ENCODE assay signal across 20 cellular contexts in the genomic region with DNA sequence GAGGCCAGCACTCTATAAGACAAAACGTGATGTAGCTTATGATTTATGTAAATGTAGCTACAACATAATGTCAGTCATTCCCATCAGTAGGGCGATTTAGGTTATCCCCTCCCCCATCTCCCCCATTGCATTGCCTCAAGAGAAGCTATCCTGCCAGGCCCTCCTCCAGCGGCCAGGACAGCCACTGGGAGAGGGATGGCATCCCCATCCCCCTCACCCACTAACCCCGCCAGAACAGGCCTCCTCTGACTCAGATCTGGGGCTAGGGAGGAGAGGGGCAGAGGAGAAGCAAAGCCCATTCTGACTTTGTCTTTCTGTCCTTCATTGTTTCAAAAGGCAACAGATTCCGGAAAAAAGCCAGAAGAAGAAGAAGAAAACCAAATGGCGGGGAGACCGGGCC. TPM values are rescaled to one million over a fixed set of nuclear protein-coding genes. Genes with fewer than 3 reads are reported as not detected.
"Had no signal": no experiment of that assay in that cellular context is flagged by ENCODE, and none has a peak within 500 bp of the region (broad histone marks: within the 10 kb centered on the region; RNA-seq: fewer than 3 reads in every experiment).

No MANE protein-coding gene starts in this region.

- H3K27ac Mint-ChIP-seq: memory B cell; naive thymus-derived CD4-positive, alpha-beta T cell; nephron progenitor cell; stimulated activated naive B cell treated with anti-CD40 and anti-IgM and Interleukin-4, amounts not matched to agents 10 μg/mL and 1 μg/mL and 100 μg/mL, for 72 hours had no signal

- H2AFZ ChIP-seq: hepatocyte had no signal

- H3K9me3 ChIP-seq: lower lobe of right lung, neutrophil had no signal

- H3K4me2 ChIP-seq: hepatocyte had no signal

- H3K27ac ChIP-seq: hepatocyte, lower lobe of right lung, neutrophil, skin epidermis had no signal

- DNase-seq: cortex of kidney; dorsolateral prefrontal cortex; effector CD8-positive, alpha-beta T cell; foreskin melanocyte; islet precursor cell; lower lobe of right lung; naive thymus-derived CD4-positive, alpha-beta T cell; nephron progenitor cell; posterior cingulate gyrus; stimulated activated CD4-positive, alpha-beta T cell treated with anti-CD3 and anti-CD28 coated beads, Interleukin-2, amount 100 ng/mL, for 24 hours; stimulated activated CD4-positive, alpha-beta T cell treated with anti-CD3 and anti-CD28 coated beads, Interleukin-4, amount 100 ng/mL, for 4 hours; stimulated activated naive B cell treated with anti-CD40 and anti-IgM and Interleukin-4, amounts not matched to agents 10 μg/mL and 1 μg/mL and 100 μg/mL, for 72 hours; trophoblast cell had no signal

- H3K36me3 Mint-ChIP-seq: memory B cell; naive thymus-derived CD4-positive, alpha-beta T cell; stimulated activated naive B cell treated with anti-CD40 and anti-IgM and Interleukin-4, amounts not matched to agents 10 μg/mL and 1 μg/mL and 100 μg/mL, for 72 hours had no signal

- H3K36me3 ChIP-seq: neutrophil had no signal

- ATAC-seq: left lobe of liver; lower lobe of right lung; naive thymus-derived CD4-positive, alpha-beta T cell; sciatic nerve; stimulated activated naive B cell treated with anti-CD40 and anti-IgM and Interleukin-4, amounts not matched to agents 10 μg/mL and 1 μg/mL and 100 μg/mL, for 72 hours had no signal

- H3K9me3 Mint-ChIP-seq: memory B cell; naive thymus-derived CD4-positive, alpha-beta T cell; nephron progenitor cell; stimulated activated naive B cell treated with anti-CD40 and anti-IgM and Interleukin-4, amounts not matched to agents 10 μg/mL and 1 μg/mL and 100 μg/mL, for 72 hours had no signal

- H3K27me3 ChIP-seq: dorsolateral prefrontal cortex, hepatocyte had no signal

- H3K4me3 Mint-ChIP-seq: memory B cell; naive thymus-derived CD4-positive, alpha-beta T cell; nephron progenitor cell; stimulated activated naive B cell treated with anti-CD40 and anti-IgM and Interleukin-4, amounts not matched to agents 10 μg/mL and 1 μg/mL and 100 μg/mL, for 72 hours had no signal

- H3K4me3 ChIP-seq: dorsolateral prefrontal cortex, hepatocyte, lower lobe of right lung, skin epidermis had no signal

- H3K4me1 ChIP-seq: lower lobe of right lung had no signal

- H3K4me1 Mint-ChIP-seq: memory B cell; naive thymus-derived CD4-positive, alpha-beta T cell had no signal

- H3K79me2 ChIP-seq: hepatocyte had no signal

RNA-seq across cellular contexts. Expression of a gene that starts 32.6 kb away (rescaled TPM):
- total RNA-seq: pulmonary artery endothelial cell had no signal

RNA-seq across cellular contexts. Expression of a gene that starts 53.5 kb away (rescaled TPM):
- polyA plus RNA-seq: naive thymus-derived CD4-positive, alpha-beta T cell had no signal
